In the genomic region with DNA sequence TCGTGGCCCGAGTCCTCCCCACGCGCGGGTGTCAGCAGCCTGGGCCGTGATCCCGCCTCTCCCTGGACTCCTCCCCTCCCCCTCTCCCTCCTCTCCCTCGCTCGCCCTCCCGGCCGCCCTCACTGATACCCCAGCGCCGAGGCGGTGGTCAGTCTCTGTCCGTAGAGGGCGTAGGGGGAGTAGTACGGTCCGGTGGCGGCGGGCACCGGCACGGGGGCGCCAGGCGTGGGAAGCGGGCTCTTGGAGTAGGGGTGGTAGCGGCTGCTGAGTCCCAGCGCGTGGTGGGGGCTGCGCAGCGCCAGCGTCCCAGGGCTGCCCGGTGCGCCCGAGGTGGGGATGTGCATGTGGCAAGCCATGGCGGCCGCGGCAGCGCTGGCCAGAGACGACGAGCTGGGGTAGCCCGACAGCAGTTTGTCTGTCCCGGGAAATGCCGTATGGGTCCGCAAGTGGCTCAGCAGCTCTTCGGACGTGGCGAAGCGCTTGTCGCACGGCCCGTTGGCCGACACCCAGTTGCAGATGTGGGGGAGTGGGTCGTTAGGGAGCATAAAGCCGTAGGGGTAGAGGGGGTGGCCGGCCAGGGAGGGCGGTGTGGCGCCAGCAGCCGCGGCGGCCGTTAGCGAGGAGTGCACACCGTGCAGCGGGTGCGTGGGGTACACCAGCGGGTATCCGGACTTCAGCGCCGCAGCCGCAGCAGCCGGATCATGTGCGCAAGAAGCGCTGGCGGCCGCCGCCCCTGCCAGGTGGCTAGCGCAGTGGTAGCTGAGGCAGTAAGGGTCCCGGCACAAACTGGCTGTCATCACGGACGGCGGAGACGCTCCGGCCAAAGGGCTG, we compare ENCODE assay signal across 8 cellular contexts. TPM values are rescaled to one million over a fixed set of nuclear protein-coding genes. Genes with fewer than 3 reads are reported as not detected.
A peak's percentile ranks its signal among the peaks of the same experiment; 100 is the strongest.
DNase-seq lines count a peak whose midpoint lies in the region; ATAC-seq and TF ChIP-seq lines count a peak whose summit lies in the region.

No MANE protein-coding gene starts in this region.

- DNase-seq in HFF-Myc (ENCODE audit: extremely low read depth, low read depth) (no peak), chondrocyte (ENCODE audit: low spot score) (peak; percentile 90), stomach (peak; percentile 48), KBM-7 (no peak), T-cell (no peak)
- DNase-seq in activated CD4-positive, CD25-positive, alpha-beta regulatory T cell (lab: John Stamatoyannopoulos, UW) = no peak

- CTCF ChIA-PET in T-cell (lab: Charles Lee) = no interaction called here

- POLR2A ChIA-PET in T-cell (lab: Charles Lee) = no interaction called here

- H3K4me1 Mint-ChIP-seq in chondrocyte (ENCODE audit: low read depth) (peaks cover 32% of the 10 kb centered on the region), T-cell (peaks cover 31 to 42% (median 31%) of the 10 kb centered on the region in 3 donors)

- H3K4me1 ChIP-seq in stomach = peaks cover 11 to 46% (median 40%) of the 10 kb centered on the region in 4 donors

- H3K4me3 Mint-ChIP-seq in chondrocyte (ENCODE audit: unreplicated experiment) (peak overlapping the region; percentile 94), T-cell (peak overlapping the region in 1 of 3 donors; percentile 42)

- TF ChIP-seq CTCF in HFF-Myc (IDR thresholded peaks at IDR 0.05; ENCODE audit: low read depth, low read length, missing control alignments) = no peak
- no peak for TF ChIP-seq CTCF in chondrocyte (IDR thresholded peaks at IDR 0.05)
- no peak for TF ChIP-seq CTCF in stomach (IDR thresholded peaks at IDR 0.05)

- peaks cover 9% of the 10 kb centered on the region for H3K27me3 Mint-ChIP-seq in chondrocyte (ENCODE audit: low read depth)
- peaks cover 30 to 65% of the 10 kb centered on the region in 2 donors for H3K27me3 Mint-ChIP-seq in T-cell

- no peak for TF ChIP-seq EP300 in stomach (IDR thresholded peaks at IDR 0.05)

- H3K9me3 ChIP-seq in stomach = no peaks in the 10 kb centered on the region

- no peaks in the 10 kb centered on the region for H3K9me3 Mint-ChIP-seq in chondrocyte (ENCODE audit: low read depth)
- H3K9me3 Mint-ChIP-seq in T-cell = no peaks in the 10 kb centered on the region

- H3K36me3 Mint-ChIP-seq in chondrocyte (ENCODE audit: low read depth) (peaks cover 16% of the 10 kb centered on the region), T-cell (peaks cover 3% of the 10 kb centered on the region)

- H3K27ac Mint-ChIP-seq in chondrocyte (ENCODE audit: unreplicated experiment) = peak overlapping the region; percentile 83
- H3K27ac Mint-ChIP-seq in T-cell = no peak overlapping the region

- TF ChIP-seq POLR2A in stomach (IDR thresholded peaks at IDR 0.05) = no peak

- ATAC-seq in GM18511 (IDR thresholded peaks at IDR 0.05; ENCODE audit: unreplicated experiment) (no peak), T-cell (replicated peaks in 1 of 4) (no peak)

- in situ Hi-C loops in KBM-7 (cut with MboI; ENCODE audit: low pct_unique_long_range_greater_than_20kb, low sequenced_read_pairs) = loop anchor here (25.0 kb wide), 1 partner anchor 638 kb away; no protein-coding TSS in a partner anchor

- peak overlapping the region; percentile 89 for H3K4me3 ChIP-seq in HFF-Myc (replicated peaks; ENCODE audit: low read depth, low read length)
- peak overlapping the region; percentile 75 to 98 (median 87) for H3K4me3 ChIP-seq in stomach

- H3K27me3 ChIP-seq in layer of hippocampus (ENCODE audit: control insufficient read depth, insufficient read depth, low read length) (peaks cover 8% of the 10 kb centered on the region), stomach (peaks cover 0 to 41% (median 0%) of the 10 kb centered on the region in 3 donors)

- H3K27ac ChIP-seq in layer of hippocampus (ENCODE audit: low read depth, low read length) = peak overlapping the region; percentile 27
- peak overlapping the region; percentile 92 to 99 (median 96) for H3K27ac ChIP-seq in stomach

- peaks cover 6 to 26% (median 14%) of the 10 kb centered on the region in 4 donors for H3K36me3 ChIP-seq in stomach

- WGBS in stomach, 5 donors = 16 to 55% (median 31%) methylated on average over 69 to 83 of the region's 83 CpGs

- intact Hi-C loops in stomach (cut with DNase I; ENCODE audit: low total_unique reads) = loop anchor here (10.0 kb wide), 1 partner anchor 636 kb away; no protein-coding TSS in a partner anchor

RNA-seq across cellular contexts. Expression of gene ZNF503, which starts 2.7 kb away (rescaled TPM):
- total RNA-seq in chondrocyte (12.3 to 26.0 TPM (median 24.8 TPM) in 3 replicates), stomach (10 to 100 TPM in 2 of 5 donors, 1 to 10 TPM in 3; 3.5 to 24.1 (median 8.2) TPM), T-cell (under 1 TPM in 4 of 5 donors, not detected in 1; 0.16 to 0.38 (median 0.30) TPM)
- 10 to 100 TPM; 10.5 to 16.2 (median 15.1) TPM for polyA plus RNA-seq in stomach

RNA-seq across cellular contexts. Expression of gene LRMDA, which starts 32.6 kb away (rescaled TPM):
- total RNA-seq in chondrocyte = 0.34 to 3.5 TPM (median 2.8 TPM) in 3 replicates
- total RNA-seq in stomach = 10 to 100 TPM in 1 of 5 donors, 1 to 10 TPM in 3, not detected in 1; 1.3 to 13.6 (median 6.5) TPM
- 10 to 100 TPM; 16.9 to 30.2 (median 24.7) TPM for polyA plus RNA-seq in stomach
- total RNA-seq in T-cell = 1 to 10 TPM in 1 of 5 donors, under 1 TPM in 1, not detected in 3; 0.30 to 1.2 TPM

Comparison
In these comparisons a context has a peak if more than half of its experiments do, and no peak if none do; other contexts are left out.
1. DNase-seq: peak in chondrocyte (single experiment) and stomach (single experiment); none in HFF-Myc (single experiment), activated CD4-positive, CD25-positive, alpha-beta regulatory T cell (0 of 4), KBM-7 (single experiment) and T-cell (0 of 34).